In genomic region chr16:54816471-54816870, GRCh38 we compare ENCODE assay signal across 16 cellular contexts.
"Had no signal": no experiment of that assay in that cellular context is flagged by ENCODE, and none has a peak within 500 bp of the region (broad histone marks: within the 10 kb centered on the region; RNA-seq: fewer than 3 reads in every experiment).

No MANE protein-coding gene starts in this region.

- H3K27me3 Mint-ChIP-seq: memory B cell had no signal

- H3K27ac Mint-ChIP-seq: activated naive CD8-positive, alpha-beta T cell treated with anti-CD3 and anti-CD28 coated beads, Interleukin-2, amount 50 U/mL, for 24 hours; activated T-cell treated with anti-CD3 and anti-CD28 coated beads, Interleukin-2, amount 50 U/mL, for 72 hours; memory B cell; natural killer cell treated with Interleukin-12 subunit alpha and Interleukin-12 subunit beta and Interleukin-15 and Interleukin-18, amount 100 ng/mL, for 72 hours had no signal

- H3K4me3 Mint-ChIP-seq: activated naive CD8-positive, alpha-beta T cell treated with anti-CD3 and anti-CD28 coated beads, Interleukin-2, amount 50 U/mL, for 24 hours; activated T-cell treated with anti-CD3 and anti-CD28 coated beads, Interleukin-2, amount 50 U/mL, for 72 hours; memory B cell; natural killer cell treated with Interleukin-12 subunit alpha and Interleukin-12 subunit beta and Interleukin-15 and Interleukin-18, amount 100 ng/mL, for 72 hours had no signal

- H3K4me1 Mint-ChIP-seq: activated naive CD8-positive, alpha-beta T cell treated with anti-CD3 and anti-CD28 coated beads, Interleukin-2, amount 50 U/mL, for 24 hours; memory B cell had no signal

- ATAC-seq: activated naive CD8-positive, alpha-beta T cell treated with anti-CD3 and anti-CD28 coated beads, Interleukin-2, amount 50 U/mL, for 24 hours; activated T-cell treated with anti-CD3 and anti-CD28 coated beads, Interleukin-2, amount 50 U/mL, for 72 hours; heart left ventricle; left cardiac atrium; natural killer cell treated with Interleukin-12 subunit alpha and Interleukin-12 subunit beta and Interleukin-15 and Interleukin-18, amount 100 ng/mL, for 72 hours had no signal

- DNase-seq: activated CD4-positive, alpha-beta T cell treated with anti-CD3 and anti-CD28 coated beads for 4 hours; activated CD4-positive, alpha-beta T cell treated with anti-CD3 and anti-CD28 coated beads, Interleukin-2, amount 50 U/mL, for 48 hours; activated CD4-positive, CD25-positive, alpha-beta regulatory T cell; activated effector memory CD4-positive, alpha-beta T cell treated with Interleukin-2 at 50 U/mL for 16 hours; activated naive CD4-positive, alpha-beta T cell treated with anti-CD3 and anti-CD28 coated beads, Interleukin-2, amount 50 U/mL, for 16 hours; activated naive CD8-positive, alpha-beta T cell treated with anti-CD3 and anti-CD28 coated beads, Interleukin-2, amount 50 U/mL, for 24 hours; activated T-cell treated with anti-CD3 and anti-CD28 coated beads, Interleukin-2, amount 50 U/mL, for 72 hours; cortex of kidney; heart left ventricle; islet precursor cell; left cardiac atrium; stimulated activated CD4-positive, alpha-beta T cell treated with anti-CD3 and anti-CD28 coated beads, Interleukin-4, amount 100 ng/mL, for 1 hour; stimulated activated naive CD4-positive, alpha-beta T cell treated with Interleukin-2 at 50 U/mL for 16 hours; upper lobe of left lung had no signal

- H3K9me3 Mint-ChIP-seq: activated naive CD8-positive, alpha-beta T cell treated with anti-CD3 and anti-CD28 coated beads, Interleukin-2, amount 50 U/mL, for 24 hours; activated T-cell treated with anti-CD3 and anti-CD28 coated beads, Interleukin-2, amount 50 U/mL, for 72 hours; natural killer cell treated with Interleukin-12 subunit alpha and Interleukin-12 subunit beta and Interleukin-15 and Interleukin-18, amount 100 ng/mL, for 72 hours had no signal
